ENCODE assay signal across 15 cellular contexts in the genomic region with DNA sequence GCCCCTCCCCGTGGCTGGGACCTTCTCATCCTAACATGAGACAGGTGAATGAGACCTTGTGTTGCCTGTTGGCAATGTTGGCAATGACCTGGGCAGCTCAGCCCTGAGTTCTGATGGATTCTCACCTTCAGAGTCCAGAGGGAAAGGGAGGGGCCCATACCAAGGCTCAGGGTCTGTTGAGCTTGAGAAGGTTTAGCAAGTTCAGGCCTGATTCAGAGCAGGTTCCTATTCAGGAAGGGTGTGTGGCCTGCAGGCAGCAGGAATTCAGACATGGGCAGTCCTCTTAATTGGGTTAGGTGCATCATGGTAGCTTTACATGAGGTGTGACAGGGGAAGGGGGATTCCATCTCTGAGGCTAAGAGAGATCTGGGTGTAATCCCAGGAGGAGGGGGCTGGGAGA. TPM values are rescaled to one million over a fixed set of nuclear protein-coding genes. Genes with fewer than 3 reads are reported as not detected.
"Had no signal": no experiment of that assay in that cellular context is flagged by ENCODE, and none has a peak within 500 bp of the region (broad histone marks: within the 10 kb centered on the region; RNA-seq: fewer than 3 reads in every experiment).

No MANE protein-coding gene starts in this region.

RNA-seq across cellular contexts. Expression of a gene that starts 24.6 kb away (rescaled TPM):
- total RNA-seq: activated B cell treated with CpG ODN at 0.5 μM for 24 hours; activated CD4-positive, alpha-beta memory T cell treated with anti-CD3 and anti-CD28 coated beads for 36 hours; activated CD4-positive, alpha-beta memory T cell treated with anti-CD3 and anti-CD28 coated beads, Interleukin-2, amount 10 ng/mL, durations not matched to agents 7 days and 5 days; activated CD4-positive, alpha-beta T cell treated with anti-CD3 and anti-CD28 coated beads for 36 hours; activated CD4-positive, alpha-beta T cell treated with anti-CD3 and anti-CD28 coated beads, Interleukin-2, amount 10 ng/mL, durations not matched to agents 24 days and 14 days; activated CD4-positive, alpha-beta T cell treated with anti-CD3 and anti-CD28 coated beads, Interleukin-2, amount 10 ng/mL, durations not matched to agents 7 days and 5 days; activated CD8-positive, alpha-beta memory T cell treated with anti-CD3 and anti-CD28 coated beads for 36 hours; activated CD8-positive, alpha-beta memory T cell treated with anti-CD3 and anti-CD28 coated beads, Interleukin-2, amount 10 ng/mL, durations not matched to agents 7 days and 5 days; activated CD8-positive, alpha-beta T cell treated with anti-CD3 and anti-CD28 coated beads for 36 hours; activated CD8-positive, alpha-beta T cell treated with anti-CD3 and anti-CD28 coated beads, Interleukin-2, amount 10 ng/mL, durations not matched to agents 7 days and 5 days; T-cell; T-helper 1 cell treated with Interleukin-12 subunit alpha and Interleukin-12 subunit beta and Interleukin-4 antibody, amounts not matched to agents 30 ng/mL and 1 ng/mL, for 36 hours; T-helper 17 cell; T-helper 2 cell treated with Interferon-gamma antibody and Interleukin-4, amounts not matched to agents 100 ng/mL and 5 ng/mL, for 36 hours; WTC11 had no signal

RNA-seq across cellular contexts. Expression of a gene that starts 49.6 kb away (rescaled TPM):
- total RNA-seq: activated B cell treated with CpG ODN at 0.5 μM for 24 hours; activated CD4-positive, alpha-beta memory T cell treated with anti-CD3 and anti-CD28 coated beads for 36 hours; activated CD4-positive, alpha-beta memory T cell treated with anti-CD3 and anti-CD28 coated beads, Interleukin-2, amount 10 ng/mL, durations not matched to agents 7 days and 5 days; activated CD4-positive, alpha-beta T cell treated with anti-CD3 and anti-CD28 coated beads for 36 hours; activated CD4-positive, alpha-beta T cell treated with anti-CD3 and anti-CD28 coated beads, Interleukin-2, amount 10 ng/mL, durations not matched to agents 24 days and 14 days; activated CD4-positive, alpha-beta T cell treated with anti-CD3 and anti-CD28 coated beads, Interleukin-2, amount 10 ng/mL, durations not matched to agents 7 days and 5 days; activated CD8-positive, alpha-beta memory T cell treated with anti-CD3 and anti-CD28 coated beads for 36 hours; activated CD8-positive, alpha-beta memory T cell treated with anti-CD3 and anti-CD28 coated beads, Interleukin-2, amount 10 ng/mL, durations not matched to agents 7 days and 5 days; activated CD8-positive, alpha-beta T cell treated with anti-CD3 and anti-CD28 coated beads for 36 hours; activated CD8-positive, alpha-beta T cell treated with anti-CD3 and anti-CD28 coated beads, Interleukin-2, amount 10 ng/mL, durations not matched to agents 7 days and 5 days; T-cell; T-helper 1 cell treated with Interleukin-12 subunit alpha and Interleukin-12 subunit beta and Interleukin-4 antibody, amounts not matched to agents 30 ng/mL and 1 ng/mL, for 36 hours; T-helper 2 cell treated with Interferon-gamma antibody and Interleukin-4, amounts not matched to agents 100 ng/mL and 5 ng/mL, for 36 hours; WTC11 had no signal
